Comparison of ENCODE assay signal across 8 cellular contexts in the genomic region with DNA sequence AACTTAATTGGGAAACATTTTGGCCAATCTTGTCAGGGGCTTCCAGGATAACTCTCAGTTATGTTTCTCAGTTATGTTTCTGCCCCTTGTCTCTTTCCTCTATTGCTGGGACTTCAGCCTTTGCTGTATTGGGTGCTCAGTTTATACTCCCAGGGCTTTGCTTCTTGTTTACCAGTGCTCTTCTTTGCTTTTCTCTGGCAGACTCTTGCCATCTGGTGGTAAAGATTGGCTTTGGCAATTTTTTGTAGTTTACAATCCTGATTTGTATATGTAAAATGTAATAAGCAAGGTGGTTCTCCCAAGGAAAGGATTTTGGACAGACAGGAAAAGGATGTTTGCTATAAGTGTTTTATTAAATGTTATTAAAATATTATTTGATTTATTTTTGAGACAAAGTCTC. TPM values are rescaled to one million over a fixed set of nuclear protein-coding genes. Genes with fewer than 3 reads are reported as not detected.
DNase-seq lines count a peak whose midpoint lies in the region; ATAC-seq, FAIRE-seq and TF ChIP-seq lines count a peak whose summit lies in the region.

No MANE protein-coding gene starts in this region.

- TF ChIP-seq CTCF in GM10248 (IDR thresholded peaks at IDR 0.05; ENCODE audit: control extremely low read depth, extremely low read depth, low read depth, missing control alignments) (peak; percentile 56), adrenal gland (IDR thresholded peaks at IDR 0.05) (peak; percentile 40 to 70 (median 61)), keratinocyte (optimal IDR thresholded peaks at IDR 0.05 in 1 of 3, IDR thresholded peaks at IDR 0.05 in 1 of 3, conservative IDR thresholded peaks at IDR 0.05 in 1 of 3; ENCODE audit: extremely low read depth in 1 of 3, insufficient read depth in 2 of 3, low read length in 3 of 3) (peak; percentile 1 to 44 (median 24))

- dilution Hi-C loops in keratinocyte (cut with MboI; ENCODE audit: extremely low pct_ligation_motif_present, low sequenced_read_pairs), result no loop called here

- TF ChIP-seq POLR2A in adrenal gland (IDR thresholded peaks at IDR 0.05), result no peak

- H3K9ac ChIP-seq in keratinocyte (ENCODE audit: control insufficient read depth, extremely low read depth, insufficient read depth, low read length), result no peak overlapping the region

- H3K9me3 ChIP-seq in adrenal gland (replicated peaks in 1 of 3) (no peaks in the 10 kb centered on the region), keratinocyte (ENCODE audit: control insufficient read depth, low read depth, low read length) (no peaks in the 10 kb centered on the region)

- H3K4me1 ChIP-seq in adrenal gland (replicated peaks in 1 of 2), result peaks cover 0 to 4% of the 10 kb centered on the region in 2 donors
- H3K4me1 ChIP-seq in keratinocyte (ENCODE audit: control insufficient read depth, extremely low read depth, insufficient read depth, low read length), result no peaks in the 10 kb centered on the region

- DNase-seq in GM10248 (ENCODE audit: extremely low spot score) (peak; percentile 35), NCI-H2107 treated with DMSO at 0.1 percent for 48 hours (lab: John Stamatoyannopoulos, UW; ENCODE audit: unreplicated experiment) (peak; percentile 74), adrenal gland (peak in 2 of 7 donors; percentile 14 to 25), keratinocyte (ENCODE audit: low read depth, low spot score) (no peak)
- no peak for DNase-seq in NK-92 treated with Interleukin-12 subunit alpha and Interleukin-12 subunit beta, amount 100 ng/mL, for 24 hours (lab: John Stamatoyannopoulos, UW)

- ATAC-seq in GM19452 (IDR thresholded peaks at IDR 0.05; ENCODE audit: unreplicated experiment), result no peak
- no peak for ATAC-seq in HG03521 (IDR thresholded peaks at IDR 0.05; ENCODE audit: unreplicated experiment)

- no peak overlapping the region for H2AFZ ChIP-seq in keratinocyte (ENCODE audit: control insufficient read depth, low read length)

- no peak overlapping the region for H3K4me2 ChIP-seq in keratinocyte (ENCODE audit: control insufficient read depth, extremely low read depth, insufficient read depth, low read depth, low read length)

- H3K79me2 ChIP-seq in keratinocyte (ENCODE audit: control insufficient read depth, insufficient read depth, low read length), result no peaks in the 10 kb centered on the region

- H3K4me3 ChIP-seq in adrenal gland, result no peak overlapping the region
- no peak overlapping the region for H3K4me3 ChIP-seq in keratinocyte (ENCODE audit: control insufficient read depth in 2 of 3, extremely low read depth in 1 of 3, insufficient read depth in 2 of 3, low read depth in 1 of 3, low read length in 3 of 3)

- H3K27ac ChIP-seq in adrenal gland (no peak overlapping the region), keratinocyte (ENCODE audit: control insufficient read depth, insufficient read depth, low read length) (no peak overlapping the region)

- H3K36me3 ChIP-seq in adrenal gland (replicated peaks in 1 of 2), result peaks cover 0 to 9% of the 10 kb centered on the region in 2 donors
- H3K36me3 ChIP-seq in keratinocyte (ENCODE audit: control insufficient read depth in 2 of 2, extremely low read depth in 1 of 2, insufficient read depth in 2 of 2, low read length in 2 of 2), result peaks cover 0 to 4% of the 10 kb centered on the region in 2 experiments

- no peaks in the 10 kb centered on the region for H3K27me3 ChIP-seq in adrenal gland
- H3K27me3 ChIP-seq in keratinocyte (ENCODE audit: control insufficient read depth, extremely low read depth, insufficient read depth, low read length), result no peaks in the 10 kb centered on the region

- intact Hi-C loops in adrenal gland (cut with DNase I), result loop anchor here (5.0 to 10.0 kb wide), 2 partner anchors 150 to 153 kb away; no protein-coding TSS in a partner anchor

- peak; percentile 96 for FAIRE-seq in A204.1 (lab: Jason Lieb, UNC)
- peak; percentile 66 for FAIRE-seq in keratinocyte (lab: Jason Lieb, UNC)

- CTCF ChIA-PET in GM10248 (lab: Yijun Ruan, JAX), result interaction anchor here (0.9 to 2.2 kb wide), 4 partner anchors 15 to 149 kb away, joined by 3 to 7 read pairs (median 4); no protein-coding TSS in a partner anchor

- POLR2A ChIA-PET in GM10248 (lab: Yijun Ruan, JAX), result no interaction called here

- H3K9me1 ChIP-seq in keratinocyte (ENCODE audit: control insufficient read depth, extremely low read depth, insufficient read depth, low read length), result no peaks in the 10 kb centered on the region

- no peaks in the 10 kb centered on the region for H4K20me1 ChIP-seq in keratinocyte (ENCODE audit: control insufficient read depth, extremely low read depth, insufficient read depth, low read length)

RNA-seq across cellular contexts. Expression of a gene that starts 37.9 kb away (rescaled TPM):
- 10 to 100 TPM; 23.8 to 87.9 (median 49.3) TPM for total RNA-seq in adrenal gland
- polyA plus RNA-seq in adrenal gland (100 to 1,000 TPM in 2 of 3 donors, 10 to 100 TPM in 1; 56.7 to 233 (median 125) TPM), keratinocyte (0.29 to 0.59 TPM (median 0.58 TPM) in 3 replicates)
- polyA plus RNA-seq in keratinocyte (2011; ENCODE audit: low read depth), result 1.4 TPM
- 0.12 and 0.46 TPM in 2 replicates for polyA plus RNA-seq in keratinocyte (2011; cell fraction: cytosol; rRNA removed)
- 0.19 TPM in 1 of 2 replicates, not detected in the other for polyA plus RNA-seq in keratinocyte (2011; cell fraction: nucleus; rRNA removed)
- 0.96 and 3.2 TPM in 2 replicates for polyA plus RNA-seq in keratinocyte (2012; ENCODE audit: low replicate concordance)
- polyA minus RNA-seq in keratinocyte, result 0.67 to 2.4 TPM (median 0.69 TPM) in 3 replicates
- not detected for polyA minus RNA-seq in keratinocyte (2011; cell fraction: cytosol; rRNA and poly(A)+ RNA removed)
- polyA minus RNA-seq in keratinocyte (2011; cell fraction: nucleus; rRNA and poly(A)+ RNA removed), result not detected in 2 replicates

RNA-seq across cellular contexts. Expression of a gene that starts 38.2 kb away (rescaled TPM):
- total RNA-seq in adrenal gland, result 10 to 100 TPM; 20.9 to 49.8 (median 26.2) TPM
- polyA plus RNA-seq in adrenal gland (10 to 100 TPM; 31.5 to 62.1 (median 45.1) TPM), keratinocyte (63.3 to 70.0 TPM (median 66.2 TPM) in 3 replicates)
- 65.2 TPM for polyA plus RNA-seq in keratinocyte (2011; ENCODE audit: low read depth)
- 60.6 and 80.1 TPM in 2 replicates for polyA plus RNA-seq in keratinocyte (2011; cell fraction: cytosol; rRNA removed)
- polyA plus RNA-seq in keratinocyte (2011; cell fraction: nucleus; rRNA removed), result 35.3 and 37.0 TPM in 2 replicates
- 41.4 and 51.6 TPM in 2 replicates for polyA plus RNA-seq in keratinocyte (2012; ENCODE audit: low replicate concordance)
- 11.4 to 34.3 TPM (median 30.5 TPM) in 3 replicates for polyA minus RNA-seq in keratinocyte
- polyA minus RNA-seq in keratinocyte (2011; cell fraction: cytosol; rRNA and poly(A)+ RNA removed), result 21.5 TPM
- 10.8 and 17.6 TPM in 2 replicates for polyA minus RNA-seq in keratinocyte (2011; cell fraction: nucleus; rRNA and poly(A)+ RNA removed)

RNA-seq across cellular contexts. Expression of a gene that starts 38.4 kb away (rescaled TPM):
- 10 to 100 TPM; 25.9 to 58.7 (median 41.3) TPM for total RNA-seq in adrenal gland
- polyA plus RNA-seq in adrenal gland, result 10 to 100 TPM; 12.0 to 37.1 (median 15.9) TPM
- 47.5 to 66.3 TPM (median 57.4 TPM) in 3 replicates for polyA plus RNA-seq in keratinocyte
- polyA plus RNA-seq in keratinocyte (2011; ENCODE audit: low read depth), result 22.4 TPM
- 39.4 and 57.0 TPM in 2 replicates for polyA plus RNA-seq in keratinocyte (2011; cell fraction: cytosol; rRNA removed)
- 40.7 and 43.2 TPM in 2 replicates for polyA plus RNA-seq in keratinocyte (2011; cell fraction: nucleus; rRNA removed)
- polyA plus RNA-seq in keratinocyte (2012; ENCODE audit: low replicate concordance), result 35.0 and 39.6 TPM in 2 replicates
- polyA minus RNA-seq in keratinocyte, result 31.5 to 98.6 TPM (median 75.5 TPM) in 3 replicates
- 46.8 TPM for polyA minus RNA-seq in keratinocyte (2011; cell fraction: cytosol; rRNA and poly(A)+ RNA removed)
- 22.9 and 41.3 TPM in 2 replicates for polyA minus RNA-seq in keratinocyte (2011; cell fraction: nucleus; rRNA and poly(A)+ RNA removed)

Comparison
In these comparisons a context has a peak if more than half of its experiments do, and no peak if none do; other contexts are left out.
1. DNase-seq: peak in GM10248 (single experiment) and NCI-H2107 treated with DMSO at 0.1 percent for 48 hours (single experiment); none in keratinocyte (single experiment) and NK-92 treated with Interleukin-12 subunit alpha and Interleukin-12 subunit beta, amount 100 ng/mL, for 24 hours (single experiment).
2. RNA of a gene that starts 37.9 kb away (polyA plus RNA-seq): 56.7 to 233 TPM in adrenal gland; 0.12 to 3.2 TPM in keratinocyte; every median in the first group is over 10 times any median in the second.
3. Peak in every context shown above with its lines, with median percentiles within 50 percentile points of each other: CTCF ChIP-seq.